In genomic region chr9:128243486-128244415, GRCh38 we compare ENCODE assay signal across 11 cellular contexts. TPM values are rescaled to one million over a fixed set of nuclear protein-coding genes. Genes with fewer than 3 reads are reported as not detected.
DNase-seq lines count a peak whose midpoint lies in the region; ATAC-seq and TF ChIP-seq lines count a peak whose summit lies in the region.
"Had no signal": no experiment of that assay in that cellular context is flagged by ENCODE, and none has a peak within 500 bp of the region (broad histone marks: within the 10 kb centered on the region; RNA-seq: fewer than 3 reads in every experiment).

No MANE protein-coding gene starts in this region.

- H3K27ac Mint-ChIP-seq in HFFc6, result peak overlapping the region; percentile 92

- intact Hi-C loops in colonic mucosa (cut with DNase I), result no loop called here

- no peaks in the 10 kb centered on the region; the same call in 1 of the 2 replicates for H3K27me3 Mint-ChIP-seq in HFFc6 (ENCODE audit: insufficient read depth)

- no peak for ATAC-seq in GM18858 (IDR thresholded peaks at IDR 0.05; ENCODE audit: unreplicated experiment)
- ATAC-seq in HG03457 (IDR thresholded peaks at IDR 0.05; ENCODE audit: unreplicated experiment), result no peak
- no peak for ATAC-seq in GM21526 (IDR thresholded peaks at IDR 0.05; ENCODE audit: low FRiP score, unreplicated experiment)

- TF ChIP-seq CTCF in HFFc6 (IDR thresholded peaks at IDR 0.05), result no peak
- no peak for TF ChIP-seq CTCF in colonic mucosa (IDR thresholded peaks at IDR 0.05)

- H3K4me1 ChIP-seq in colonic mucosa (no peaks in the 10 kb centered on the region), subcutaneous abdominal adipose tissue (ENCODE audit: control insufficient read depth in 5 of 5, insufficient read depth in 5 of 5, low read length in 5 of 5) (peaks cover 3 to 23% (median 22%) of the 10 kb centered on the region in 5 donors)
- H3K4me1 ChIP-seq: body of pancreas had no signal

- H3K36me3 ChIP-seq in colonic mucosa (no peaks in the 10 kb centered on the region), subcutaneous abdominal adipose tissue (ENCODE audit: control insufficient read depth in 5 of 5, insufficient read depth in 5 of 5, low read length in 5 of 5) (peaks cover 0 to 23% (median 7%) of the 10 kb centered on the region in 5 donors)

- peak overlapping the region; percentile 47 for H3K27ac ChIP-seq in colonic mucosa
- H3K27ac ChIP-seq in subcutaneous abdominal adipose tissue (ENCODE audit: low read depth, low read length), result peak overlapping the region; percentile 37
- H3K27ac ChIP-seq: body of pancreas had no signal

- H3K4me3 Mint-ChIP-seq in HFFc6, result peak overlapping the region; percentile 75

- no peak overlapping the region for H3K4me3 ChIP-seq in colonic mucosa
- H3K4me3 ChIP-seq in subcutaneous abdominal adipose tissue (ENCODE audit: low read depth in 1 of 5, low read length in 5 of 5), result peak overlapping the region in 4 of 5 donors; percentile 56 to 62 (median 60)
- H3K4me3 ChIP-seq: body of pancreas had no signal

- no peak for DNase-seq in HFFc6
- DNase-seq in colonic mucosa, result no peak
- peak; percentile 42 for DNase-seq in left kidney (ENCODE audit: low read depth, low spot score)
- DNase-seq in central memory CD4-positive, alpha-beta T cell, result no peak
- DNase-seq: body of pancreas, DMS79 treated with DMSO at 0.1 percent for 48 hours, NCI-H146 had no signal

- H3K4me1 Mint-ChIP-seq in HFFc6 (ENCODE audit: low read depth), result peaks cover 27% of the 10 kb centered on the region

- H3K36me3 Mint-ChIP-seq in HFFc6 (ENCODE audit: low read depth), result peaks cover 7% of the 10 kb centered on the region

- H3K9me3 Mint-ChIP-seq in HFFc6, result no peaks in the 10 kb centered on the region

- no peaks in the 10 kb centered on the region for H3K9me3 ChIP-seq in colonic mucosa
- no peaks in the 10 kb centered on the region for H3K9me3 ChIP-seq in subcutaneous abdominal adipose tissue (ENCODE audit: control insufficient read depth in 5 of 5, low read length in 5 of 5)
- H3K9me3 ChIP-seq: body of pancreas had no signal

- H3K9ac ChIP-seq in colonic mucosa (ENCODE audit: low read depth in 2 of 2, low read length in 2 of 2) (peak overlapping the region in 1 of 2 donors; percentile 58), subcutaneous abdominal adipose tissue (ENCODE audit: low read length in 5 of 5) (peak overlapping the region in 1 of 5 donors; percentile 28)

- H3K27me3 ChIP-seq in colonic mucosa, result no peaks in the 10 kb centered on the region
- peaks cover 10 to 14% (median 11%) of the 10 kb centered on the region in 5 donors for H3K27me3 ChIP-seq in subcutaneous abdominal adipose tissue (ENCODE audit: control insufficient read depth in 5 of 5, insufficient read depth in 4 of 5, low read length in 5 of 5)
- H3K27me3 ChIP-seq: body of pancreas had no signal

RNA-seq across cellular contexts. Expression of gene GOLGA2, which starts 32.1 kb away (rescaled TPM):
- 100 to 1,000 TPM; 142 to 167 (median 156) TPM for total RNA-seq in HFFc6 (2021; fragmentation: NEBNext Ultra II Directional; extraction: Animal tissue kit (Norgen Biotek cat#: 25700))
- 10 to 100 TPM; 88.6 to 92.2 TPM for total RNA-seq in colonic mucosa

RNA-seq across cellular contexts. Expression of gene SWI5, which starts 32.3 kb away (rescaled TPM):
- 10 to 100 TPM; 40.7 to 46.7 (median 41.9) TPM for total RNA-seq in HFFc6 (2021; fragmentation: NEBNext Ultra II Directional; extraction: Animal tissue kit (Norgen Biotek cat#: 25700))
- total RNA-seq in colonic mucosa, result 10 to 100 TPM; 14.4 to 24.2 TPM

RNA-seq across cellular contexts. Expression of gene DNM1, which starts 40.6 kb away (rescaled TPM):
- total RNA-seq in HFFc6 (2021; fragmentation: NEBNext Ultra II Directional; extraction: Animal tissue kit (Norgen Biotek cat#: 25700)), result 10 to 100 TPM; 17.4 to 38.2 (median 32.7) TPM
- total RNA-seq in colonic mucosa, result 1 to 10 TPM; 2.5 to 6.8 TPM

RNA-seq across cellular contexts. Expression of gene CIZ1, which starts 52.4 kb away (rescaled TPM):
- 100 to 1,000 TPM; 119 to 168 (median 148) TPM for total RNA-seq in HFFc6 (2021; fragmentation: NEBNext Ultra II Directional; extraction: Animal tissue kit (Norgen Biotek cat#: 25700))
- 10 to 100 TPM; 97.5 to 97.7 TPM for total RNA-seq in colonic mucosa
